ENCODE assay signal across 16 cellular contexts in genomic region chr16:85438981-85439639, GRCh38.
DNase-seq lines count a peak whose midpoint lies in the region; ATAC-seq and TF ChIP-seq lines count a peak whose summit lies in the region.
"Had no signal": no experiment of that assay in that cellular context is flagged by ENCODE, and none has a peak within 500 bp of the region (broad histone marks: within the 10 kb centered on the region; RNA-seq: fewer than 3 reads in every experiment).

No MANE protein-coding gene starts in this region.

- no peak overlapping the region for H3K4me3 Mint-ChIP-seq in WTC11
- no peak overlapping the region for H3K4me3 Mint-ChIP-seq in stimulated activated naive B cell treated with anti-CD40 and anti-IgM and Interleukin-4, amounts not matched to agents 10 μg/mL and 1 μg/mL and 100 μg/mL, for 72 hours
- H3K4me3 Mint-ChIP-seq: CD8-positive, alpha-beta memory T cell; H9 had no signal

- CTCF ChIA-PET in WTC11 (lab: Charles Lee), result interaction anchor here (3.5 kb wide), 1 partner anchor 12 kb away, joined by 21 read pairs; no protein-coding TSS in a partner anchor

- no peaks in the 10 kb centered on the region for H3K9me3 Mint-ChIP-seq in WTC11
- no peaks in the 10 kb centered on the region for H3K9me3 Mint-ChIP-seq in stimulated activated naive B cell treated with anti-CD40 and anti-IgM and Interleukin-4, amounts not matched to agents 10 μg/mL and 1 μg/mL and 100 μg/mL, for 72 hours
- H3K9me3 Mint-ChIP-seq: CD8-positive, alpha-beta memory T cell; H9 had no signal

- H3K23ac ChIP-seq in neuronal stem cell (ENCODE audit: low read depth, low read length, poor library complexity), result peak overlapping the region; percentile 90

- H3K27ac Mint-ChIP-seq in WTC11, result no peak overlapping the region
- H3K27ac Mint-ChIP-seq in stimulated activated naive B cell treated with anti-CD40 and anti-IgM and Interleukin-4, amounts not matched to agents 10 μg/mL and 1 μg/mL and 100 μg/mL, for 72 hours, result no peak overlapping the region

- peaks cover 16 to 57% of the 10 kb centered on the region in 2 donors for H3K4me1 ChIP-seq in neuronal stem cell (ENCODE audit: control insufficient read depth in 2 of 2, insufficient read depth in 1 of 2, low read depth in 1 of 2, low read length in 2 of 2)

- H3K27ac ChIP-seq in neuronal stem cell (replicated peaks; ENCODE audit: low read length), result no peak overlapping the region

- no peak overlapping the region for H3K4me3 ChIP-seq in neuronal stem cell (ENCODE audit: low read length in 2 of 2)

- H2AFZ ChIP-seq in neuronal stem cell (ENCODE audit: low read length), result no peak overlapping the region

- H3K18ac ChIP-seq in neuronal stem cell (ENCODE audit: low read length), result peak overlapping the region; percentile 88

- H4K8ac ChIP-seq in neuronal stem cell (ENCODE audit: low read depth, low read length), result no peak overlapping the region

- WGBS in neuronal stem cell (ENCODE audit: extremely low coverage in 2 of 2, insufficient read length in 2 of 2, insufficient replicate concordance in 1 of 2), 2 donors, result no CpG with 5 or more reads among the region's 13 CpGs

- peaks cover 0 to 10% (median 0%) of the 10 kb centered on the region in 3 experiments for H3K27me3 ChIP-seq in neuronal stem cell (ENCODE audit: control insufficient read depth in 3 of 3, insufficient read depth in 3 of 3, low read depth in 1 of 3, low read length in 3 of 3)
- H3K27me3 ChIP-seq: BE2C had no signal

- H4K91ac ChIP-seq in neuronal stem cell (ENCODE audit: low read depth, low read length, poor library complexity), result no peak overlapping the region

- peak overlapping the region; percentile 95 for H2BK12ac ChIP-seq in neuronal stem cell (ENCODE audit: low read length)

- no peaks in the 10 kb centered on the region for H3K9me3 ChIP-seq in neuronal stem cell (replicated peaks in 1 of 2; ENCODE audit: control insufficient read depth in 2 of 2, insufficient read depth in 1 of 2, low read depth in 1 of 2, low read length in 2 of 2)
- H3K9me3 ChIP-seq: BE2C, SK-N-SH had no signal

- no peaks in the 10 kb centered on the region for H3K36me3 ChIP-seq in neuronal stem cell (replicated peaks in 1 of 2; ENCODE audit: control insufficient read depth in 2 of 2, insufficient read depth in 2 of 2, low read length in 2 of 2)
- H3K36me3 ChIP-seq: BE2C had no signal

- no peaks in the 10 kb centered on the region for H3K27me3 Mint-ChIP-seq in WTC11 (ENCODE audit: low read depth)
- H3K27me3 Mint-ChIP-seq in stimulated activated naive B cell treated with anti-CD40 and anti-IgM and Interleukin-4, amounts not matched to agents 10 μg/mL and 1 μg/mL and 100 μg/mL, for 72 hours, result peaks cover 0 to 4% of the 10 kb centered on the region in 2 donors
- H3K27me3 Mint-ChIP-seq: CD8-positive, alpha-beta memory T cell had no signal

- DNase-seq in DMS 273 (lab: John Stamatoyannopoulos, UW; ENCODE audit: unreplicated experiment) (peak; percentile 93), NCI-H2171 (lab: John Stamatoyannopoulos, UW) (peak; percentile 69), WTC11 (ENCODE audit: low spot score) (no peak), neuronal stem cell (ENCODE audit: low spot score) (no peak), COLO668 (lab: John Stamatoyannopoulos, UW; ENCODE audit: unreplicated experiment) (no peak), NCI-H2196 (lab: John Stamatoyannopoulos, UW; ENCODE audit: unreplicated experiment) (no peak)
- DNase-seq in stimulated activated naive B cell treated with anti-CD40 and anti-IgM and Interleukin-4, amounts not matched to agents 10 μg/mL and 1 μg/mL and 100 μg/mL, for 72 hours, result no peak
- DNase-seq: BE2C; CD8-positive, alpha-beta memory T cell; H9; MM.1S; NCI-H1436 treated with DMSO at 0.1 percent for 48 hours; NCI-H526 treated with DMSO at 0.1 percent for 48 hours; SK-N-SH had no signal

- H2BK5ac ChIP-seq in neuronal stem cell (ENCODE audit: low read length), result peak overlapping the region; percentile 72

- POLR2A ChIA-PET in WTC11 (lab: Charles Lee), result no interaction called here

- no peak for ATAC-seq in WTC11
- no peak for ATAC-seq in stimulated activated naive B cell treated with anti-CD40 and anti-IgM and Interleukin-4, amounts not matched to agents 10 μg/mL and 1 μg/mL and 100 μg/mL, for 72 hours (replicated peaks)
- ATAC-seq: Panc1, Right ventricle myocardium inferior had no signal

- H3K4ac ChIP-seq in neuronal stem cell (ENCODE audit: low read length), result peak overlapping the region; percentile 61

- no peak for TF ChIP-seq CTCF in WTC11 (IDR thresholded peaks at IDR 0.05)

- H2BK15ac ChIP-seq in neuronal stem cell (ENCODE audit: low read length), result peak overlapping the region; percentile 87

- H2AK5ac ChIP-seq in neuronal stem cell (ENCODE audit: low read depth, low read length), result peak overlapping the region; percentile 57

- H3K36me3 Mint-ChIP-seq in WTC11, result no peaks in the 10 kb centered on the region
- no peaks in the 10 kb centered on the region for H3K36me3 Mint-ChIP-seq in stimulated activated naive B cell treated with anti-CD40 and anti-IgM and Interleukin-4, amounts not matched to agents 10 μg/mL and 1 μg/mL and 100 μg/mL, for 72 hours
- H3K36me3 Mint-ChIP-seq: CD8-positive, alpha-beta memory T cell had no signal

- H3K4me1 Mint-ChIP-seq in WTC11, result peaks cover 39% of the 10 kb centered on the region
- H3K4me1 Mint-ChIP-seq in stimulated activated naive B cell treated with anti-CD40 and anti-IgM and Interleukin-4, amounts not matched to agents 10 μg/mL and 1 μg/mL and 100 μg/mL, for 72 hours, result peaks cover 0 to 2% of the 10 kb centered on the region in 2 donors
- H3K4me1 Mint-ChIP-seq: CD8-positive, alpha-beta memory T cell had no signal

- H2BK120ac ChIP-seq in neuronal stem cell (ENCODE audit: low read depth, low read length), result no peak overlapping the region

- peak overlapping the region; percentile 71 for H3K9ac ChIP-seq in neuronal stem cell (ENCODE audit: low read depth, low read length, poor library complexity)
- H3K9ac ChIP-seq: SK-N-SH had no signal

- peak overlapping the region; percentile 51 for H3K14ac ChIP-seq in neuronal stem cell (ENCODE audit: low read length)

- H3K79me1 ChIP-seq in neuronal stem cell (ENCODE audit: low read depth, low read length), result peaks cover 2% of the 10 kb centered on the region

- H3K4me2 ChIP-seq in neuronal stem cell (ENCODE audit: insufficient read depth, low read length, poor library complexity, severe bottlenecking), result no peak overlapping the region
- H3K4me2 ChIP-seq: SK-N-SH had no signal

TF ChIP-seq in WTC11, 78 proteins besides CTCF, POLR2A, EP300 and RAD21:
- TF ChIP-seq CREB1 (CRISPR knock-in tag; IDR thresholded peaks at IDR 0.05) (no peak), ZNF423 (CRISPR knock-in tag; IDR thresholded peaks at IDR 0.05) (peak; percentile 49; the same call in 1 of the 2 replicates), SOX15 (CRISPR knock-in tag; IDR thresholded peaks at IDR 0.05) (no peak), RELA (CRISPR knock-in tag; IDR thresholded peaks at IDR 0.05; ENCODE audit: borderline replicate concordance) (no peak)

Comparison
In these comparisons a context has a peak if more than half of its experiments do, and no peak if none do; other contexts are left out.
1. DNase-seq: peak in DMS 273 (single experiment) and NCI-H2171 (single experiment); none in WTC11 (single experiment), neuronal stem cell (single experiment), COLO668 (single experiment), NCI-H2196 (single experiment) and stimulated activated naive B cell treated with anti-CD40 and anti-IgM and Interleukin-4, amounts not matched to agents 10 μg/mL and 1 μg/mL and 100 μg/mL, for 72 hours (single experiment).